In the genomic region with DNA sequence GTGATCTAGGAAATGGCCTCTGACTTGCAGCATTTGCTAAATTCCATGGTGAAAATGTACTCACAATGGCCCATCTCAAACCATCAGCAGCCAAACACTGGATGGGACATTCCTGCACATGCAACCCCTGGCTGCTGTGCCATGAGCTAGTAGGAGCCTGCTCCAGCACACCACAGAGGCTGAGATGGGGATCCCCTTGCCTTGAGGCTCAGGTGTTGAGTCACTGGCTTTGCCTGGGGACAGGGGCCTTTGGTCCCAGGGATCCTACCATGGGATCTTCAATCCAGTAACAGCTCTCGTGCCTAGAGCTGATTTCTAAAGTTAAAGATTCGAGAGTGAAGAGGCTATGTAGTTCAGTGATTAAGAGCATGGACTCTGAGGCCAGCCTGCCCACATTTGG, we compare ENCODE assay signal across 23 cellular contexts. TPM values are rescaled to one million over a fixed set of nuclear protein-coding genes. Genes with fewer than 3 reads are reported as not detected.
"Had no signal": no experiment of that assay in that cellular context is flagged by ENCODE, and none has a peak within 500 bp of the region (broad histone marks: within the 10 kb centered on the region; RNA-seq: fewer than 3 reads in every experiment).

No MANE protein-coding gene starts in this region.

- H3K27me3 ChIP-seq: Peyer's patch, SJCRH30 had no signal

- H3K36me3 ChIP-seq: Peyer's patch, SJCRH30 had no signal

- FAIRE-seq: K562 had no signal

- ATAC-seq: K562, PC-3, Right ventricle myocardium inferior, SK-N-SH treated with all-trans-retinoic acid at 6 μM for 48 hours had no signal

- H3K4me1 ChIP-seq: Peyer's patch, SJCRH30 had no signal

- H3K9me3 ChIP-seq: Peyer's patch, SJCRH30 had no signal

- DNase-seq: MM.1S, NCI-H1092 treated with DMSO at 0.1 percent for 48 hours, NCI-H1436, NCI-H187, NCI-H2029, NCI-H2081 treated with DMSO at 0.1 percent for 48 hours, NCI-H2171, NCI-H226, NCI-H446, NCI-H510A, NCI-H524 treated with DMSO at 0.1 percent for 48 hours, NCI-H69, NCI-H774, PC-3, Peyer's patch, SHP77 treated with DMSO at 0.1 percent for 48 hours, SJCRH30 had no signal

- H3K27ac ChIP-seq: Peyer's patch, SJCRH30 had no signal

- H3K4me3 ChIP-seq: K562, Peyer's patch, SJCRH30 had no signal

RNA-seq across cellular contexts. Expression of a gene that starts 16.2 kb away (rescaled TPM):
- total RNA-seq: HT1080, K562, Peyer's patch, Right ventricle myocardium inferior, RPMI7951, SJCRH30 had no signal
- polyA plus RNA-seq: IgD-negative memory B cell, K562 had no signal
